In genomic region chr22:47035443-47035881, GRCh38 we compare ENCODE assay signal across 24 cellular contexts.
DNase-seq lines count a peak whose midpoint lies in the region; ATAC-seq and TF ChIP-seq lines count a peak whose summit lies in the region.
"Had no signal": no experiment of that assay in that cellular context is flagged by ENCODE, and none has a peak within 500 bp of the region (broad histone marks: within the 10 kb centered on the region; RNA-seq: fewer than 3 reads in every experiment).

No MANE protein-coding gene starts in this region.

- H3K9me3 ChIP-seq in aorta (ENCODE audit: control insufficient read depth, low read length): no peaks in the 10 kb centered on the region
- H3K9me3 ChIP-seq: breast epithelium, colonic mucosa, gastrocnemius medialis, Peyer's patch, thoracic aorta had no signal

- H3K4me1 ChIP-seq in aorta (ENCODE audit: control insufficient read depth in 1 of 2, insufficient read depth in 2 of 2, low read length in 2 of 2): no peaks in the 10 kb centered on the region
- H3K4me1 ChIP-seq: breast epithelium, gastrocnemius medialis had no signal

- ATAC-seq in natural killer cell treated with Interleukin-12 subunit alpha and Interleukin-12 subunit beta and Interleukin-15 and Interleukin-18, amount 100 ng/mL, for 72 hours: peak; percentile 14 to 41
- no peak for ATAC-seq in natural killer cell
- no peak for ATAC-seq in aorta (ENCODE audit: low FRiP score)
- ATAC-seq in GM21381 (IDR thresholded peaks at IDR 0.05; ENCODE audit: unreplicated experiment): no peak
- ATAC-seq: activated CD4-positive, alpha-beta T cell treated with anti-CD3 and anti-CD28 coated beads for 36 hours; activated T-cell treated with anti-CD3 and anti-CD28 coated beads, Interleukin-2, amount 50 U/mL, for 4 hours; gastrocnemius medialis had no signal

- no peaks in the 10 kb centered on the region for H3K36me3 Mint-ChIP-seq in natural killer cell treated with Interleukin-12 subunit alpha and Interleukin-12 subunit beta and Interleukin-15 and Interleukin-18, amount 100 ng/mL, for 72 hours
- H3K36me3 Mint-ChIP-seq in natural killer cell (no peaks in the 10 kb centered on the region), brain (peaks cover 15% of the 10 kb centered on the region), neural crest cell (ENCODE audit: low read depth) (no peaks in the 10 kb centered on the region), nephron progenitor cell (ENCODE audit: low read depth) (peaks cover 9% of the 10 kb centered on the region)

- TF ChIP-seq CTCF in natural killer cell (IDR thresholded peaks at IDR 0.05) (no peak), brain (conservative IDR thresholded peaks at IDR 0.05) (no peak), neural crest cell (conservative IDR thresholded peaks at IDR 0.05) (no peak), nephron progenitor cell (IDR thresholded peaks at IDR 0.05) (no peak)

- H3K27me3 ChIP-seq in aorta (ENCODE audit: control insufficient read depth in 1 of 2, insufficient read depth in 2 of 2, low read length in 1 of 2): no peaks in the 10 kb centered on the region
- H3K27me3 ChIP-seq: breast epithelium, colonic mucosa, gastrocnemius medialis, Peyer's patch had no signal

- no peak overlapping the region for H3K27ac ChIP-seq in aorta (ENCODE audit: low read depth in 1 of 2, low read length in 2 of 2)
- H3K27ac ChIP-seq: breast epithelium, colonic mucosa, gastrocnemius medialis, Peyer's patch, SK-N-MC, thoracic aorta had no signal

- WGBS in aorta, 2 donors: 89 to 91% methylated on average over 11 of the region's 11 CpGs

- no peak overlapping the region for H3K4me3 ChIP-seq in aorta (ENCODE audit: low read length in 2 of 2)
- H3K4me3 ChIP-seq: breast epithelium, colonic mucosa, gastrocnemius medialis, Peyer's patch, SK-N-MC, thoracic aorta had no signal

- DNase-seq in natural killer cell treated with Interleukin-12 subunit alpha and Interleukin-12 subunit beta and Interleukin-15 and Interleukin-18, amount 100 ng/mL, for 72 hours (ENCODE audit: low spot score): peak; percentile 39
- no peak for DNase-seq in natural killer cell
- DNase-seq in neural crest cell (ENCODE audit: low read depth, low spot score): no peak
- peak; percentile 38 to 49 for DNase-seq in aorta
- no peak for DNase-seq in nephron progenitor cell
- no peak for DNase-seq in globus pallidus (ENCODE audit: low spot score)
- DNase-seq: ACHN; activated CD4-positive, alpha-beta T cell treated with anti-CD3 and anti-CD28 coated beads for 36 hours; activated T-cell treated with anti-CD3 and anti-CD28 coated beads, Interleukin-2, amount 50 U/mL, for 4 hours; colonic mucosa; effector memory CD4-positive, alpha-beta T cell; erythroblast; gastrocnemius medialis; NCI-H1436; nucleus accumbens; stimulated activated CD4-positive, alpha-beta T cell treated with anti-CD3 and anti-CD28 coated beads, Interleukin-4, amount 100 ng/mL, for 1 hour; stimulated activated naive CD4-positive, alpha-beta T cell treated with Interleukin-2 at 50 U/mL for 16 hours; T-helper 2 cell had no signal

- peaks cover 0 to 19% of the 10 kb centered on the region in 2 donors for H3K4me1 Mint-ChIP-seq in natural killer cell treated with Interleukin-12 subunit alpha and Interleukin-12 subunit beta and Interleukin-15 and Interleukin-18, amount 100 ng/mL, for 72 hours (ENCODE audit: low read depth in 2 of 2)
- peaks cover 17 to 53% of the 10 kb centered on the region in 2 donors for H3K4me1 Mint-ChIP-seq in natural killer cell
- peaks cover 50% of the 10 kb centered on the region for H3K4me1 Mint-ChIP-seq in brain
- H3K4me1 Mint-ChIP-seq in neural crest cell: peaks cover 20% of the 10 kb centered on the region
- H3K4me1 Mint-ChIP-seq in nephron progenitor cell: peaks cover 55% of the 10 kb centered on the region
- H3K4me1 Mint-ChIP-seq: activated CD4-positive, alpha-beta T cell treated with anti-CD3 and anti-CD28 coated beads for 36 hours had no signal

- H3K4me3 Mint-ChIP-seq in natural killer cell treated with Interleukin-12 subunit alpha and Interleukin-12 subunit beta and Interleukin-15 and Interleukin-18, amount 100 ng/mL, for 72 hours: no peak overlapping the region
- H3K4me3 Mint-ChIP-seq in natural killer cell (no peak overlapping the region), brain (no peak overlapping the region), neural crest cell (no peak overlapping the region), nephron progenitor cell (no peak overlapping the region)
- H3K4me3 Mint-ChIP-seq: activated CD4-positive, alpha-beta T cell treated with anti-CD3 and anti-CD28 coated beads for 36 hours; activated T-cell treated with anti-CD3 and anti-CD28 coated beads, Interleukin-2, amount 50 U/mL, for 4 hours had no signal

- H3K9me3 Mint-ChIP-seq in natural killer cell treated with Interleukin-12 subunit alpha and Interleukin-12 subunit beta and Interleukin-15 and Interleukin-18, amount 100 ng/mL, for 72 hours: no peaks in the 10 kb centered on the region
- H3K9me3 Mint-ChIP-seq in natural killer cell (no peaks in the 10 kb centered on the region), brain (peaks cover 0 to 4% (median 0%) of the 10 kb centered on the region in 5 experiments), neural crest cell (no peaks in the 10 kb centered on the region), nephron progenitor cell (no peaks in the 10 kb centered on the region)
- H3K9me3 Mint-ChIP-seq: activated T-cell treated with anti-CD3 and anti-CD28 coated beads, Interleukin-2, amount 50 U/mL, for 4 hours had no signal

- no peaks in the 10 kb centered on the region for H3K27me3 Mint-ChIP-seq in natural killer cell treated with Interleukin-12 subunit alpha and Interleukin-12 subunit beta and Interleukin-15 and Interleukin-18, amount 100 ng/mL, for 72 hours
- no peaks in the 10 kb centered on the region for H3K27me3 Mint-ChIP-seq in natural killer cell (ENCODE audit: low read depth in 2 of 2)
- peaks cover 3% of the 10 kb centered on the region for H3K27me3 Mint-ChIP-seq in brain
- peaks cover 22% of the 10 kb centered on the region for H3K27me3 Mint-ChIP-seq in neural crest cell (ENCODE audit: low read depth)
- peaks cover 4% of the 10 kb centered on the region for H3K27me3 Mint-ChIP-seq in nephron progenitor cell (ENCODE audit: low read depth, poor library complexity)
- H3K27me3 Mint-ChIP-seq: activated CD4-positive, alpha-beta T cell treated with anti-CD3 and anti-CD28 coated beads for 36 hours had no signal

- H3K36me3 ChIP-seq in aorta (ENCODE audit: control insufficient read depth in 1 of 2, insufficient read depth in 2 of 2, low read length in 1 of 2): no peaks in the 10 kb centered on the region
- H3K36me3 ChIP-seq: breast epithelium, colonic mucosa, gastrocnemius medialis, Peyer's patch, thoracic aorta had no signal

- intact Hi-C loops in natural killer cell (cut with micrococcal nuclease): no loop called here
- intact Hi-C loops in aorta (cut with DNase I): no loop called here

- no peak overlapping the region for H3K27ac Mint-ChIP-seq in natural killer cell treated with Interleukin-12 subunit alpha and Interleukin-12 subunit beta and Interleukin-15 and Interleukin-18, amount 100 ng/mL, for 72 hours
- peak overlapping the region in 1 of 2 donors; percentile 27 for H3K27ac Mint-ChIP-seq in natural killer cell
- peak overlapping the region in 3 of 5 experiments; percentile 28 to 74 (median 65) for H3K27ac Mint-ChIP-seq in brain
- peak overlapping the region; percentile 35 for H3K27ac Mint-ChIP-seq in neural crest cell (ENCODE audit: unreplicated experiment)
- H3K27ac Mint-ChIP-seq in nephron progenitor cell: no peak overlapping the region
- H3K27ac Mint-ChIP-seq: activated CD4-positive, alpha-beta T cell treated with anti-CD3 and anti-CD28 coated beads for 36 hours had no signal

Comparison
In these comparisons a context has a peak if more than half of its experiments do, and no peak if none do; other contexts are left out.
1. ATAC-seq: peak in natural killer cell treated with Interleukin-12 subunit alpha and Interleukin-12 subunit beta and Interleukin-15 and Interleukin-18, amount 100 ng/mL, for 72 hours (2 of 2); none in natural killer cell (0 of 3), aorta (single experiment) and GM21381 (single experiment).
2. DNase-seq: peak in natural killer cell treated with Interleukin-12 subunit alpha and Interleukin-12 subunit beta and Interleukin-15 and Interleukin-18, amount 100 ng/mL, for 72 hours (single experiment) and aorta (2 of 2); none in natural killer cell (single experiment), neural crest cell (single experiment), nephron progenitor cell (single experiment) and globus pallidus (single experiment).
3. H3K27ac Mint-ChIP-seq: peak in brain (3 of 5) and neural crest cell (single experiment); none in natural killer cell treated with Interleukin-12 subunit alpha and Interleukin-12 subunit beta and Interleukin-15 and Interleukin-18, amount 100 ng/mL, for 72 hours (0 of 2) and nephron progenitor cell (single experiment).